Comparison of ENCODE assay signal across 9 cellular contexts in genomic region chr11:61061081-61061826, GRCh38. TPM values are rescaled to one million over a fixed set of nuclear protein-coding genes. Genes with fewer than 3 reads are reported as not detected.
DNase-seq lines count a peak whose midpoint lies in the region; ATAC-seq and TF ChIP-seq lines count a peak whose summit lies in the region.
"Had no signal": no experiment of that assay in that cellular context is flagged by ENCODE, and none has a peak within 500 bp of the region (broad histone marks: within the 10 kb centered on the region; RNA-seq: fewer than 3 reads in every experiment).

No MANE protein-coding gene starts in this region.

- H2BK5ac ChIP-seq in IMR-90 (ENCODE audit: low read depth, low read length, poor library complexity, severe bottlenecking), result no peak overlapping the region

- no peak overlapping the region for H3K18ac ChIP-seq in IMR-90 (ENCODE audit: low read depth, low read length)

- dilution Hi-C loops in IMR-90 (cut with HindIII; ENCODE audit: low sequenced_read_pairs, unreplicated experiment), result no loop called here

- H2AFZ ChIP-seq in IMR-90 (replicated peaks; ENCODE audit: low read length, poor library complexity), result no peak overlapping the region

- POLR2A ChIA-PET in CD4-positive, alpha-beta T cell (lab: Charles Lee), result interaction anchor here (0.6 to 3.3 kb wide), 24 partner anchors 10 to 1513 kb away, joined by 3 to 45 read pairs (median 5); partner anchors contain the start of genes CD5, CD6 and EEF1G
- POLR2A ChIA-PET in IMR-90 (lab: Charles Lee; ENCODE audit: unreplicated experiment), result no interaction called here

- peak overlapping the region; percentile 82 for H3K4me3 Mint-ChIP-seq in CD4-positive, alpha-beta T cell
- H3K4me3 Mint-ChIP-seq in stimulated activated effector memory CD8-positive, alpha-beta T cell treated with anti-CD3 and anti-CD28 coated beads, Interleukin-12 subunit alpha, Interleukin-12 subunit beta, amount 100 ng/mL, for 72 hours, result peak overlapping the region; percentile 63

- no peaks in the 10 kb centered on the region for H3K27me3 Mint-ChIP-seq in CD4-positive, alpha-beta T cell

- no peak overlapping the region for H3K4me2 ChIP-seq in IMR-90 (ENCODE audit: low read depth, low read length)

- ATAC-seq in CD4-positive, alpha-beta T cell (ENCODE audit: poor library complexity), result peak; percentile 78
- ATAC-seq in GM21526 (IDR thresholded peaks at IDR 0.05; ENCODE audit: low FRiP score, unreplicated experiment) (peak; percentile 78), IMR-90 (ENCODE audit: low read depth) (no peak)
- ATAC-seq in stimulated activated effector memory CD8-positive, alpha-beta T cell treated with anti-CD3 and anti-CD28 coated beads, Interleukin-12 subunit alpha, Interleukin-12 subunit beta, amount 100 ng/mL, for 72 hours, result peak; percentile 95

- no peak for TF ChIP-seq POLR2A in IMR-90 (IDR thresholded peaks at IDR 0.05; ENCODE audit: low read depth, low read length)
- no peak for TF ChIP-seq POLR2A in esophagus squamous epithelium (IDR thresholded peaks at IDR 0.05)
- TF ChIP-seq POLR2A in uterus (IDR thresholded peaks at IDR 0.05), result no peak

- intact Hi-C loops in CD4-positive, alpha-beta T cell (cut with DNase I, micrococcal nuclease), result loop anchor here in 1 of 2 experiments (2.0 to 5.0 kb wide), 4 partner anchors 16 to 74 kb away; no protein-coding TSS in a partner anchor
- intact Hi-C loops in IMR-90 (cut with micrococcal nuclease) (no loop called here), esophagus squamous epithelium (cut with DNase I) (no loop called here), uterus (cut with DNase I; ENCODE audit: low total_unique reads) (no loop called here)

- no peak overlapping the region for H3K56ac ChIP-seq in IMR-90 (ENCODE audit: extremely low read depth, insufficient read depth, low read length)

- H3K4me1 ChIP-seq in IMR-90 (ENCODE audit: control insufficient read depth, insufficient read depth, low read length) (peaks cover 1% of the 10 kb centered on the region; the same call in 1 of the 2 replicates), esophagus squamous epithelium (peaks cover 7 to 19% (median 10%) of the 10 kb centered on the region in 3 donors), uterus (no peaks in the 10 kb centered on the region)

- no peak overlapping the region for H3K9ac ChIP-seq in IMR-90 (ENCODE audit: low read depth, low read length)

- H2BK120ac ChIP-seq in IMR-90 (ENCODE audit: low read depth, low read length), result no peak overlapping the region

- no peak for TF ChIP-seq CTCF in CD4-positive, alpha-beta T cell (IDR thresholded peaks at IDR 0.05)
- no peak for TF ChIP-seq CTCF in IMR-90 (conservative IDR thresholded peaks at IDR 0.05; ENCODE audit: low read depth, low read length)
- TF ChIP-seq CTCF in esophagus squamous epithelium (IDR thresholded peaks at IDR 0.05), result no peak
- TF ChIP-seq CTCF in uterus (IDR thresholded peaks at IDR 0.05), result no peak

- peak; percentile 43 to 80 (median 68) for DNase-seq in CD4-positive, alpha-beta T cell
- no peak for DNase-seq in IMR-90
- DNase-seq in activated CD4-positive, alpha-beta T cell treated with anti-CD3 and anti-CD28 coated beads, Interleukin-2, amount 50 U/mL, for 48 hours, result peak; percentile 88 to 92
- no peak for DNase-seq in esophagus squamous epithelium (lab: John Stamatoyannopoulos, UW)
- DNase-seq in stimulated activated effector memory CD8-positive, alpha-beta T cell treated with anti-CD3 and anti-CD28 coated beads, Interleukin-12 subunit alpha, Interleukin-12 subunit beta, amount 100 ng/mL, for 72 hours (ENCODE audit: low spot score in 2 of 2), result peak; percentile 55 to 91
- DNase-seq in uterus, result no peak
- DNase-seq in Ammon's horn (ENCODE audit: low spot score), result no peak

- no peaks in the 10 kb centered on the region for H3K9me3 Mint-ChIP-seq in CD4-positive, alpha-beta T cell
- H3K9me3 Mint-ChIP-seq in stimulated activated effector memory CD8-positive, alpha-beta T cell treated with anti-CD3 and anti-CD28 coated beads, Interleukin-12 subunit alpha, Interleukin-12 subunit beta, amount 100 ng/mL, for 72 hours, result no peaks in the 10 kb centered on the region

- H4K20me1 ChIP-seq in IMR-90 (ENCODE audit: insufficient read depth, low read length), result no peaks in the 10 kb centered on the region

- no peaks in the 10 kb centered on the region for H3K36me3 ChIP-seq in IMR-90 (ENCODE audit: control insufficient read depth, insufficient read depth, low read length)
- H3K36me3 ChIP-seq in esophagus squamous epithelium, result no peaks in the 10 kb centered on the region
- no peaks in the 10 kb centered on the region for H3K36me3 ChIP-seq in uterus

- H3K9me1 ChIP-seq in IMR-90 (ENCODE audit: insufficient read depth, low read length), result no peaks in the 10 kb centered on the region; the same call in 1 of the 2 replicates

- no peak overlapping the region for H4K8ac ChIP-seq in IMR-90 (ENCODE audit: low read depth in 2 of 2, low read length in 2 of 2)

- BruUV-seq in IMR-90 (replicated peaks; lab: Mats Ljungman, UMichigan), result no TSS peak

- no peak overlapping the region for H3K4me3 ChIP-seq in IMR-90 (ENCODE audit: insufficient read depth, low read depth, low read length)
- H3K4me3 ChIP-seq in esophagus squamous epithelium, result no peak overlapping the region
- H3K4me3 ChIP-seq in uterus, result no peak overlapping the region

- TF ChIP-seq RAD21 in IMR-90 (IDR thresholded peaks at IDR 0.05; ENCODE audit: low read length), result no peak

- H3K23ac ChIP-seq in IMR-90 (ENCODE audit: low read depth, low read length), result no peak overlapping the region

- no peaks in the 10 kb centered on the region for H3K36me3 Mint-ChIP-seq in CD4-positive, alpha-beta T cell (ENCODE audit: low read depth)
- peaks cover 33% of the 10 kb centered on the region for H3K36me3 Mint-ChIP-seq in stimulated activated effector memory CD8-positive, alpha-beta T cell treated with anti-CD3 and anti-CD28 coated beads, Interleukin-12 subunit alpha, Interleukin-12 subunit beta, amount 100 ng/mL, for 72 hours

- no peaks in the 10 kb centered on the region for H3K79me1 ChIP-seq in IMR-90 (ENCODE audit: low read depth in 1 of 2, low read length in 2 of 2)

- no peak overlapping the region for H2AK9ac ChIP-seq in IMR-90 (replicated peaks; ENCODE audit: low read depth, low read length, poor library complexity)

- in situ Hi-C loops in IMR-90 (cut with MboI; ENCODE audit: low sequenced_read_pairs), result no loop called here

- H3K27me3 ChIP-seq in CD4-positive, alpha-beta T cell (ENCODE audit: control insufficient read depth, insufficient read depth, low read length), result no peaks in the 10 kb centered on the region
- H3K27me3 ChIP-seq in IMR-90 (ENCODE audit: control insufficient read depth, insufficient read depth, low read length) (peaks cover 18% of the 10 kb centered on the region), esophagus squamous epithelium (no peaks in the 10 kb centered on the region), uterus (no peaks in the 10 kb centered on the region)

- peak overlapping the region; percentile 74 for H3K27ac ChIP-seq in CD4-positive, alpha-beta T cell (ENCODE audit: low read depth, low read length)
- H3K27ac ChIP-seq in IMR-90 (ENCODE audit: insufficient read depth, low read length), result no peak overlapping the region
- H3K27ac ChIP-seq in esophagus squamous epithelium, result peak overlapping the region; percentile 41 to 73 (median 57)
- no peak overlapping the region for H3K27ac ChIP-seq in uterus

- H4K91ac ChIP-seq in IMR-90 (ENCODE audit: insufficient read depth, low read depth, low read length), result no peak overlapping the region

- CTCF ChIA-PET in CD4-positive, alpha-beta T cell (lab: Charles Lee), result interaction anchor here (0.7 to 1.6 kb wide), 12 partner anchors 17 to 146 kb away, joined by 3 to 9 read pairs (median 4); partner anchors contain the start of gene CD5
- CTCF ChIA-PET in IMR-90 (lab: Yijun Ruan, JAX), result interaction anchor here (0.5 kb wide), 1 partner anchor 53 kb away, joined by 4 read pairs; no protein-coding TSS in a partner anchor

- no peak overlapping the region for H3K14ac ChIP-seq in IMR-90 (replicated peaks; ENCODE audit: low read depth, low read length)

- peaks cover 76% of the 10 kb centered on the region for H3K4me1 Mint-ChIP-seq in CD4-positive, alpha-beta T cell (ENCODE audit: low read depth)
- peaks cover 62% of the 10 kb centered on the region for H3K4me1 Mint-ChIP-seq in stimulated activated effector memory CD8-positive, alpha-beta T cell treated with anti-CD3 and anti-CD28 coated beads, Interleukin-12 subunit alpha, Interleukin-12 subunit beta, amount 100 ng/mL, for 72 hours

- no peak overlapping the region for H4K5ac ChIP-seq in IMR-90 (ENCODE audit: low read depth, low read length)

- H2BK15ac ChIP-seq in IMR-90 (ENCODE audit: low read depth, low read length), result no peak overlapping the region

- H3K27ac Mint-ChIP-seq in CD4-positive, alpha-beta T cell, result peak overlapping the region; percentile 92
- H3K27ac Mint-ChIP-seq in stimulated activated effector memory CD8-positive, alpha-beta T cell treated with anti-CD3 and anti-CD28 coated beads, Interleukin-12 subunit alpha, Interleukin-12 subunit beta, amount 100 ng/mL, for 72 hours, result peak overlapping the region; percentile 84

- no peak overlapping the region for H2BK20ac ChIP-seq in IMR-90 (ENCODE audit: low read depth, low read length)

- no peaks in the 10 kb centered on the region for H3K9me3 ChIP-seq in CD4-positive, alpha-beta T cell (ENCODE audit: control insufficient read depth, low read length)
- H3K9me3 ChIP-seq in IMR-90 (ENCODE audit: control insufficient read depth, insufficient read depth, low read length) (no peaks in the 10 kb centered on the region), esophagus squamous epithelium (no peaks in the 10 kb centered on the region), uterus (no peaks in the 10 kb centered on the region)

- no peak overlapping the region for H2AK5ac ChIP-seq in IMR-90 (ENCODE audit: low read depth, low read length)

- WGBS in IMR-90 (ENCODE audit: extremely low coverage in 2 of 2, insufficient read length in 1 of 2), 2 experiments, result 92% methylated on average over 2 of the region's 13 CpGs; no CpG with 5 or more reads in 1 of the 2 experiments
- 32 to 45% methylated on average over 13 of the region's 13 CpGs for WGBS in esophagus squamous epithelium, 2 donors

- H3K4ac ChIP-seq in IMR-90 (ENCODE audit: low read depth, low read length), result no peak overlapping the region

TF ChIP-seq in IMR-90, 13 proteins besides CTCF, POLR2A, EP300 and RAD21:
- TF ChIP-seq CEBPB (IDR thresholded peaks at IDR 0.05; ENCODE audit: low read depth, low read length) (peak; percentile 51; the same call in 1 of the 2 replicates), SMC3 (IDR thresholded peaks at IDR 0.05; ENCODE audit: low read depth, low read length) (no peak)

RNA-seq across cellular contexts. Expression of gene CD5, which starts 41.0 kb away (rescaled TPM):
- total RNA-seq in CD4-positive, alpha-beta T cell, result 100 to 1,000 TPM; 421 to 423 TPM
- total RNA-seq in IMR-90 (2012; rRNA removed), result not detected in 2 replicates
- not detected in 2 replicates for polyA plus RNA-seq in IMR-90 (2012; rRNA removed)
- not detected in 2 replicates for polyA plus RNA-seq in IMR-90 (2012; cell fraction: cytosol; rRNA removed)
- not detected in 2 replicates for polyA plus RNA-seq in IMR-90 (2012; cell fraction: nucleus; rRNA removed; ENCODE audit: low replicate concordance)
- total RNA-seq in esophagus squamous epithelium, result 1 to 10 TPM in 3 of 4 donors, under 1 TPM in 1; 0.75 to 5.8 (median 2.2) TPM
- total RNA-seq in uterus, result under 1 TPM in 3 of 4 donors, not detected in 1; under 0.01 to 0.14 (median 0.12) TPM
- total RNA-seq: epithelial cell of proximal tubule had no signal

Comparison
In these comparisons a context has a peak if more than half of its experiments do, and no peak if none do; other contexts are left out.
1. DNase-seq: peak in CD4-positive, alpha-beta T cell (10 of 10), activated CD4-positive, alpha-beta T cell treated with anti-CD3 and anti-CD28 coated beads, Interleukin-2, amount 50 U/mL, for 48 hours (2 of 2) and stimulated activated effector memory CD8-positive, alpha-beta T cell treated with anti-CD3 and anti-CD28 coated beads, Interleukin-12 subunit alpha, Interleukin-12 subunit beta, amount 100 ng/mL, for 72 hours (2 of 2); none in IMR-90 (single experiment), esophagus squamous epithelium (single experiment), uterus (0 of 2) and Ammon's horn (single experiment).
2. H3K27ac ChIP-seq: peak in CD4-positive, alpha-beta T cell (single experiment) and esophagus squamous epithelium (4 of 4); none in IMR-90 (single experiment) and uterus (0 of 2).
3. RNA of gene CD5, which starts 41.0 kb away (total RNA-seq): 421 to 423 TPM in CD4-positive, alpha-beta T cell; 0.75 to 5.8 TPM in esophagus squamous epithelium, under 0.01 to 0.14 TPM in uterus and not detected in IMR-90; every median in the first group is over 10 times any median in the second.